In the genomic region with DNA sequence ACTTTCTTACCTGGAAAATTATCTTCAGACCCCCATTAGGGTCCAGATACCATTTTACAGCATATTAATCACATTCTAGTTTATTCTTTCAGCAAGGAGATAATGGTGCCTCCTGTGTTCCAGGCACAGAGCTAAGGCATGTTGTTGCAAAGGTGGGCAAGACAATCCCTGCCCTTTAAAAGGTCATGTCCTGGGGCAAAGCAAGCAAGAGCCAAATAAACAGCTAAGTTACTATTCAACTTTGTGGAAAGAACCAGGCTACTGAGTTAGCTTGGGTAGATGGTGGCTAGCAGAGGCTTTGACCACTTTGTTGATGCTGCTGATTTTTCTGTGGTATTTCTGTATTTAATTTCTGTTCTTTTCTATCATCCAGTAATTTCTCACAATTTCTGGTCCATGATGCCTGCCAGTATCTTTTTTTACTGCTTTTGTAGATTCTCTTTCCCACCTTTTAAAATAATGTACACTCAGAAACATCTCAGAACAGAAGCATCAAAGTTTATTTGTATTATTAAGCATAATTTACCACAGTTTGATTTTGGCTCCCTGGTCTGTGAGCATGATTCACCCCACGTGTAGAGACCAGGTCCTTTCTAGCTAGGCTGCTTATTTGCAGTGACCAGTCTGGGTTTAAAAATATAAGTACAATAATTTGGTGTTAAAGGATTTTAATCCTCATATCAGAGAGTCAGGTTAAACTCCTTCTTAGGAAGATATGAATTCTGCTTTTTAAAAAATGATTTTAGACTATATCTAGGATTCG, we compare ENCODE assay signal across 26 cellular contexts.
DNase-seq lines count a peak whose midpoint lies in the region; ATAC-seq, FAIRE-seq and TF ChIP-seq lines count a peak whose summit lies in the region.
"Had no signal": no experiment of that assay in that cellular context is flagged by ENCODE, and none has a peak within 500 bp of the region (broad histone marks: within the 10 kb centered on the region; RNA-seq: fewer than 3 reads in every experiment).

No MANE protein-coding gene starts in this region.

- DNase-seq in natural killer cell treated with Interleukin-12 subunit alpha and Interleukin-12 subunit beta and Interleukin-15 and Interleukin-18, amount 100 ng/mL, for 72 hours (ENCODE audit: low spot score), result no peak
- DNase-seq in natural killer cell (no peak), astrocyte (ENCODE audit: low read depth) (peak; percentile 31), thoracic aorta (ENCODE audit: low spot score) (no peak), WTC11 (ENCODE audit: low spot score) (no peak), spleen (no peak)
- DNase-seq in NK-92 treated with Interleukin-12 subunit alpha and Interleukin-12 subunit beta, amount 100 ng/mL, for 24 hours (lab: John Stamatoyannopoulos, UW), result no peak
- DNase-seq: activated CD4-positive, CD25-positive, alpha-beta regulatory T cell treated with anti-CD3 and anti-CD28 coated beads, Interleukin-2, amount 50 U/mL, for 72 hours; activated naive CD4-positive, alpha-beta T cell; activated T-cell treated with anti-CD3 and anti-CD28 coated beads, Interleukin-2, amount 50 U/mL, for 4 hours; caudate nucleus; EL; erythroblast; foreskin melanocyte; hippocampal formation; NCI-H146; NCI-H2171; NCI-H526; retina; stimulated activated CD4-positive, alpha-beta T cell treated with anti-CD3 and anti-CD28 coated beads, Interleukin-15, amount 100 ng/mL, for 24 hours; upper lobe of left lung had no signal

- 65% methylated on average over 2 of the region's 2 CpGs for WGBS in liver
- WGBS in spleen, 5 donors, result 86 to 94% (median 88%) methylated on average over 2 of the region's 2 CpGs

- TF ChIP-seq CTCF in natural killer cell (IDR thresholded peaks at IDR 0.05) (no peak), astrocyte (IDR thresholded peaks at IDR 0.05; ENCODE audit: insufficient read depth, low read depth, low read length) (no peak), liver (IDR thresholded peaks at IDR 0.05; ENCODE audit: low read depth, low read length, missing input control) (no peak), thoracic aorta (IDR thresholded peaks at IDR 0.05) (no peak), WTC11 (IDR thresholded peaks at IDR 0.05) (no peak), spleen (IDR thresholded peaks at IDR 0.05 in 8 of 11, conservative IDR thresholded peaks at IDR 0.05 in 3 of 11) (no peak)

- intact Hi-C loops in natural killer cell (cut with micrococcal nuclease) (no loop called here), spleen (cut with DNase I; ENCODE audit: low total_unique reads) (no loop called here)

- H3K27ac ChIP-seq in astrocyte (ENCODE audit: low read depth, low read length) (peak overlapping the region; percentile 90), liver (ENCODE audit: low read depth in 1 of 2, low read length in 2 of 2) (peak overlapping the region; percentile 9 to 32), thoracic aorta (peak overlapping the region; percentile 44 to 93), spleen (no peak overlapping the region)
- H3K27ac ChIP-seq: BLaER1, neutrophil, upper lobe of left lung had no signal

- H3K79me2 ChIP-seq in astrocyte (ENCODE audit: insufficient read depth, low read length), result no peaks in the 10 kb centered on the region

- POLR2A ChIA-PET in WTC11 (lab: Charles Lee), result no interaction called here

- peaks cover 11% of the 10 kb centered on the region for H3K36me3 Mint-ChIP-seq in natural killer cell treated with Interleukin-12 subunit alpha and Interleukin-12 subunit beta and Interleukin-15 and Interleukin-18, amount 100 ng/mL, for 72 hours
- H3K36me3 Mint-ChIP-seq in natural killer cell (no peaks in the 10 kb centered on the region), astrocyte (ENCODE audit: low read depth, unreplicated experiment) (peaks cover 3% of the 10 kb centered on the region), WTC11 (no peaks in the 10 kb centered on the region)

- H3K27me3 ChIP-seq in astrocyte (ENCODE audit: insufficient read depth, low read length) (no peaks in the 10 kb centered on the region), liver (ENCODE audit: control insufficient read depth in 4 of 4, insufficient read depth in 4 of 4, low read length in 3 of 4) (no peaks in the 10 kb centered on the region), thoracic aorta (replicated peaks; ENCODE audit: insufficient read depth) (no peaks in the 10 kb centered on the region), spleen (replicated peaks in 1 of 7) (no peaks in the 10 kb centered on the region)
- H3K27me3 ChIP-seq: BLaER1, neutrophil, upper lobe of left lung had no signal

- peaks cover 30% of the 10 kb centered on the region for H3K4me1 ChIP-seq in astrocyte (ENCODE audit: insufficient read depth, low read length)
- peaks cover 5 to 56% (median 28%) of the 10 kb centered on the region in 4 donors for H3K4me1 ChIP-seq in liver (ENCODE audit: control insufficient read depth in 4 of 4, insufficient read depth in 4 of 4, low read length in 3 of 4)
- peaks cover 19 to 25% of the 10 kb centered on the region in 2 donors for H3K4me1 ChIP-seq in thoracic aorta (ENCODE audit: control insufficient read depth in 1 of 2, low read depth in 2 of 2)
- peaks cover 0 to 8% (median 0%) of the 10 kb centered on the region in 6 donors for H3K4me1 ChIP-seq in spleen
- H3K4me1 ChIP-seq: BLaER1 had no signal

- H3K9me3 Mint-ChIP-seq in natural killer cell treated with Interleukin-12 subunit alpha and Interleukin-12 subunit beta and Interleukin-15 and Interleukin-18, amount 100 ng/mL, for 72 hours, result no peaks in the 10 kb centered on the region
- H3K9me3 Mint-ChIP-seq in natural killer cell (no peaks in the 10 kb centered on the region), astrocyte (ENCODE audit: unreplicated experiment) (no peaks in the 10 kb centered on the region), WTC11 (no peaks in the 10 kb centered on the region)
- H3K9me3 Mint-ChIP-seq: activated T-cell treated with anti-CD3 and anti-CD28 coated beads, Interleukin-2, amount 50 U/mL, for 4 hours; IgD-negative memory B cell had no signal

- CTCF ChIA-PET in WTC11 (lab: Charles Lee), result no interaction called here

- no peaks in the 10 kb centered on the region for H4K20me1 ChIP-seq in astrocyte (ENCODE audit: insufficient read depth, low read length)
- H4K20me1 ChIP-seq: BLaER1 had no signal

- H3K4me2 ChIP-seq in astrocyte (ENCODE audit: low read length), result peak overlapping the region; percentile 4
- H3K4me2 ChIP-seq: BLaER1 had no signal

- no peak for FAIRE-seq in astrocyte (lab: Jason Lieb, UNC)
- FAIRE-seq: H54 had no signal

- TF ChIP-seq RAD21 in liver (IDR thresholded peaks at IDR 0.05), result no peak

- no peaks in the 10 kb centered on the region for H3K27me3 Mint-ChIP-seq in natural killer cell treated with Interleukin-12 subunit alpha and Interleukin-12 subunit beta and Interleukin-15 and Interleukin-18, amount 100 ng/mL, for 72 hours
- no peaks in the 10 kb centered on the region for H3K27me3 Mint-ChIP-seq in natural killer cell (ENCODE audit: low read depth in 2 of 2)
- no peaks in the 10 kb centered on the region for H3K27me3 Mint-ChIP-seq in astrocyte (ENCODE audit: low read depth, unreplicated experiment)
- no peaks in the 10 kb centered on the region for H3K27me3 Mint-ChIP-seq in WTC11 (ENCODE audit: low read depth)
- H3K27me3 Mint-ChIP-seq: IgD-negative memory B cell had no signal

- no peak overlapping the region for H2AFZ ChIP-seq in astrocyte (ENCODE audit: low read depth, low read length)

- no peak overlapping the region for H3K4me3 Mint-ChIP-seq in natural killer cell treated with Interleukin-12 subunit alpha and Interleukin-12 subunit beta and Interleukin-15 and Interleukin-18, amount 100 ng/mL, for 72 hours
- H3K4me3 Mint-ChIP-seq in natural killer cell (no peak overlapping the region), astrocyte (ENCODE audit: unreplicated experiment) (no peak overlapping the region), WTC11 (no peak overlapping the region)
- H3K4me3 Mint-ChIP-seq: activated T-cell treated with anti-CD3 and anti-CD28 coated beads, Interleukin-2, amount 50 U/mL, for 4 hours had no signal

- H3K27ac Mint-ChIP-seq in natural killer cell treated with Interleukin-12 subunit alpha and Interleukin-12 subunit beta and Interleukin-15 and Interleukin-18, amount 100 ng/mL, for 72 hours, result peak overlapping the region; percentile 35 to 48
- H3K27ac Mint-ChIP-seq in natural killer cell (no peak overlapping the region), astrocyte (ENCODE audit: unreplicated experiment) (peak overlapping the region; percentile 99), WTC11 (no peak overlapping the region)

- no peak for TF ChIP-seq POLR2A in spleen (IDR thresholded peaks at IDR 0.05)

- H3K4me3 ChIP-seq in astrocyte (ENCODE audit: insufficient read depth, low read depth, low read length), result no peak overlapping the region
- H3K4me3 ChIP-seq in liver (ENCODE audit: low read depth in 1 of 3, low read length in 3 of 3), result no peak overlapping the region
- no peak overlapping the region for H3K4me3 ChIP-seq in thoracic aorta
- H3K4me3 ChIP-seq in spleen, result no peak overlapping the region
- H3K4me3 ChIP-seq: BLaER1, upper lobe of left lung had no signal

- H3K4me1 Mint-ChIP-seq in natural killer cell treated with Interleukin-12 subunit alpha and Interleukin-12 subunit beta and Interleukin-15 and Interleukin-18, amount 100 ng/mL, for 72 hours (ENCODE audit: low read depth in 2 of 2), result peaks cover 22 to 30% of the 10 kb centered on the region in 2 donors
- peaks cover 6 to 8% of the 10 kb centered on the region in 2 donors for H3K4me1 Mint-ChIP-seq in natural killer cell
- peaks cover 59% of the 10 kb centered on the region for H3K4me1 Mint-ChIP-seq in astrocyte (ENCODE audit: low read depth, unreplicated experiment)
- H3K4me1 Mint-ChIP-seq in WTC11, result peaks cover under 1% of the 10 kb centered on the region

- H3K9ac ChIP-seq in astrocyte (ENCODE audit: low read length) (peak overlapping the region; percentile 26), liver (ENCODE audit: low read depth in 1 of 2, low read length in 2 of 2) (peak overlapping the region; percentile 12 to 25)
- H3K9ac ChIP-seq: BLaER1 had no signal

- H3K9me3 ChIP-seq in astrocyte (ENCODE audit: insufficient read depth, low read depth, low read length) (no peaks in the 10 kb centered on the region), liver (ENCODE audit: control insufficient read depth in 4 of 4, low read length in 3 of 4) (no peaks in the 10 kb centered on the region), thoracic aorta (no peaks in the 10 kb centered on the region), spleen (no peaks in the 10 kb centered on the region)
- H3K9me3 ChIP-seq: neutrophil, upper lobe of left lung had no signal

- H3K36me3 ChIP-seq in astrocyte (ENCODE audit: insufficient read depth, low read length) (no peaks in the 10 kb centered on the region), liver (ENCODE audit: control insufficient read depth in 4 of 4, insufficient read depth in 3 of 4, low read depth in 1 of 4, low read length in 3 of 4) (no peaks in the 10 kb centered on the region), thoracic aorta (no peaks in the 10 kb centered on the region), spleen (no peaks in the 10 kb centered on the region)
- H3K36me3 ChIP-seq: BLaER1, neutrophil, upper lobe of left lung had no signal

- no peak for ATAC-seq in natural killer cell treated with Interleukin-12 subunit alpha and Interleukin-12 subunit beta and Interleukin-15 and Interleukin-18, amount 100 ng/mL, for 72 hours
- ATAC-seq in natural killer cell (no peak), thoracic aorta (ENCODE audit: insufficient number of reproducible peaks, low FRiP score, low read depth) (no peak), WTC11 (no peak)
- ATAC-seq: activated T-cell treated with anti-CD3 and anti-CD28 coated beads, Interleukin-2, amount 50 U/mL, for 4 hours had no signal

Comparison
In these comparisons a context has a peak if more than half of its experiments do, and no peak if none do; other contexts are left out.
1. H3K27ac Mint-ChIP-seq: peak in natural killer cell treated with Interleukin-12 subunit alpha and Interleukin-12 subunit beta and Interleukin-15 and Interleukin-18, amount 100 ng/mL, for 72 hours (2 of 2) and astrocyte (single experiment); none in natural killer cell (0 of 2) and WTC11 (single experiment).
2. H3K27ac ChIP-seq: peak in astrocyte (single experiment), liver (2 of 2) and thoracic aorta (2 of 2); none in spleen (0 of 8).